14 cellular contexts compared by ENCODE assay signal in genomic region chr16:17131351-17131750, GRCh38.
"Had no signal": no experiment of that assay in that cellular context is flagged by ENCODE, and none has a peak within 500 bp of the region (broad histone marks: within the 10 kb centered on the region; RNA-seq: fewer than 3 reads in every experiment).

No MANE protein-coding gene starts in this region.

- H3K4me1 ChIP-seq: adrenal gland, heart right ventricle, thyroid gland, uterus had no signal

- H3K27me3 Mint-ChIP-seq: activated CD4-positive, alpha-beta T cell treated with anti-CD3 and anti-CD28 coated beads, Interleukin-2, amount 10 ng/mL, durations not matched to agents 24 days and 14 days had no signal

- H3K36me3 ChIP-seq: ovary, uterus had no signal

- DNase-seq: activated CD4-positive, alpha-beta T cell treated with anti-CD3 and anti-CD28 coated beads, Interleukin-2, amount 10 ng/mL, durations not matched to agents 24 days and 14 days; activated naive CD4-positive, alpha-beta T cell treated with anti-CD3 and anti-CD28 coated beads, Interleukin-2, amount 50 U/mL, for 16 hours; activated T-cell treated with anti-CD3 and anti-CD28 coated beads, Interleukin-2, amount 50 U/mL, for 1 hour; adrenal gland; cortex of kidney; effector CD8-positive, alpha-beta T cell; heart right ventricle; ovary; stimulated activated CD4-positive, alpha-beta T cell treated with anti-CD3 and anti-CD28 coated beads, Interleukin-4, amount 100 ng/mL, for 4 hours; T1000; thyroid gland; uterus had no signal

- H3K27ac Mint-ChIP-seq: activated CD4-positive, alpha-beta T cell treated with anti-CD3 and anti-CD28 coated beads, Interleukin-2, amount 10 ng/mL, durations not matched to agents 24 days and 14 days had no signal

- H3K4me3 ChIP-seq: adrenal gland, heart right ventricle, ovary, thyroid gland, uterus had no signal

- FAIRE-seq: frontal cortex had no signal

- H3K27ac ChIP-seq: adrenal gland, heart right ventricle, ovary, thyroid gland, uterus, VCaP had no signal

- H3K27me3 ChIP-seq: adrenal gland, heart right ventricle, ovary, thyroid gland, uterus had no signal

- H3K4me3 Mint-ChIP-seq: activated CD4-positive, alpha-beta T cell treated with anti-CD3 and anti-CD28 coated beads, Interleukin-2, amount 10 ng/mL, durations not matched to agents 24 days and 14 days had no signal

- H3K9me3 ChIP-seq: adrenal gland, heart right ventricle, thyroid gland, uterus had no signal

- ATAC-seq: heart right ventricle had no signal
